ENCODE assay signal across 2 cellular contexts in genomic region chr7:131042269-131043160, GRCh38.
TF ChIP-seq lines count a peak whose summit lies in the region.

No MANE protein-coding gene starts in this region.

TF ChIP-seq in K562, 482 proteins besides CTCF, POLR2A, EP300 and RAD21 (continued from another document and continues in another):
- TF ChIP-seq ZNF224 (CRISPR knock-in tag; IDR thresholded peaks at IDR 0.05) (no peak), ETS2 (tag; IDR thresholded peaks at IDR 0.05; ENCODE audit: borderline replicate concordance, poor library complexity, severe bottlenecking) (no peak), XRCC4 (IDR thresholded peaks at IDR 0.05; ENCODE audit: extremely low read depth, insufficient read depth, insufficient read length) (no peak), MED1 (CRISPR knock-in tag; IDR thresholded peaks at IDR 0.05; ENCODE audit: borderline replicate concordance) (no peak), ZNF584 (CRISPR knock-in tag; IDR thresholded peaks at IDR 0.05; ENCODE audit: low read depth) (no peak), ZNF696 (CRISPR knock-in tag; conservative IDR thresholded peaks at IDR 0.05) (no peak), ZC3H11A (IDR thresholded peaks at IDR 0.05; ENCODE audit: low read depth, low read length) (no peak), TRIM28 (IDR thresholded peaks at IDR 0.05) (no peak), ARHGAP35 (IDR thresholded peaks at IDR 0.05; ENCODE audit: partially characterized antibody) (no peak), ZNF12 (CRISPR knock-in tag; IDR thresholded peaks at IDR 0.05) (no peak), MAFF (IDR thresholded peaks at IDR 0.05; ENCODE audit: low read length) (0 out of 2 replicates have a peak, but pooled peaks have one; percentile 19), BRF2 (IDR thresholded peaks at IDR 0.05; ENCODE audit: borderline replicate concordance, insufficient read depth, insufficient read length) (no peak), ZNF324 (CRISPR knock-in tag; IDR thresholded peaks at IDR 0.05) (no peak), NFIC (IDR thresholded peaks at IDR 0.05) (peak; percentile 50), C11orf30 (IDR thresholded peaks at IDR 0.05; ENCODE audit: low read depth) (peak; percentile 64), ADNP (tag; IDR thresholded peaks at IDR 0.05) (no peak), ZNF507 (tag; conservative IDR thresholded peaks at IDR 0.05) (no peak), SMAD1 (IDR thresholded peaks at IDR 0.05; ENCODE audit: low read depth, low read length, partially characterized antibody) (no peak), TAF15 (IDR thresholded peaks at IDR 0.05; ENCODE audit: low read depth, low read length) (no peak), YY1 (IDR thresholded peaks at IDR 0.05; ENCODE audit: borderline replicate concordance in 1 of 3, control insufficient read depth in 1 of 3, extremely low read depth in 1 of 3, insufficient read depth in 3 of 3, insufficient read length in 1 of 3, insufficient replicate concordance in 2 of 3, low read depth in 1 of 3, low read length in 2 of 3) (peak in 1 of 3 experiments; percentile 27), FOXP1 (CRISPR knock-in tag; IDR thresholded peaks at IDR 0.05) (no peak), FOXK2 (conservative IDR thresholded peaks at IDR 0.05 in 1 of 2, IDR thresholded peaks at IDR 0.05 in 1 of 2; ENCODE audit: low read depth in 2 of 2) (no peak), SIX5 (IDR thresholded peaks at IDR 0.05; ENCODE audit: borderline replicate concordance in 1 of 2, insufficient read depth in 1 of 2, low read depth in 1 of 2, low read length in 2 of 2) (no peak), HNRNPK (IDR thresholded peaks at IDR 0.05; ENCODE audit: low read depth, low read length, poor library complexity, severe bottlenecking) (no peak)
- TF ChIP-seq, protein P1, sequence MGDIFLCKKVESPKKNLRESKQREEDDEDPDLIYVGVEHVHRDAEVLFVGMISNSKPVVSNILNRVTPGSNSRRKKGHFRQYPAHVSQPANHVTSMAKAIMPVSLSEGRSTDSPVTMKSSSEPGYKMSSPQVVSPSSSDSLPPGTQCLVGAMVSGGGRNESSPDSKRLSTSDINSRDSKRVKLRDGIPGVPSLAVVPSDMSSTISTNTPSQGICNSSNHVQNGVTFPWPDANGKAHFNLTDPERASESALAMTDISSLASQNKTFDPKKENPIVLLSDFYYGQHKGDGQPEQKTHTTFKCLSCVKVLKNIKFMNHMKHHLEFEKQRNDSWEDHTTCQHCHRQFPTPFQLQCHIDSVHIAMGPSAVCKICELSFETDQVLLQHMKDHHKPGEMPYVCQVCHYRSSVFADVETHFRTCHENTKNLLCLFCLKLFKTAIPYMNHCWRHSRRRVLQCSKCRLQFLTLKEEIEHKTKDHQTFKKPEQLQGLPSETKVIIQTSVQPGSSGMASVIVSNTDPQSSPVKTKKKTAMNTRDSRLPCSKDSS (IDR thresholded peaks at IDR 0.05; ENCODE audit: low read depth, partially characterized antibody), result no peak
- TF ChIP-seq, protein P2, sequence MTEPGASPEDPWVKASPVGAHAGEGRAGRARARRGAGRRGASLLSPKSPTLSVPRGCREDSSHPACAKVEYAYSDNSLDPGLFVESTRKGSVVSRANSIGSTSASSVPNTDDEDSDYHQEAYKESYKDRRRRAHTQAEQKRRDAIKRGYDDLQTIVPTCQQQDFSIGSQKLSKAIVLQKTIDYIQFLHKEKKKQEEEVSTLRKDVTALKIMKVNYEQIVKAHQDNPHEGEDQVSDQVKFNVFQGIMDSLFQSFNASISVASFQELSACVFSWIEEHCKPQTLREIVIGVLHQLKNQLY (CRISPR knock-in tag; conservative IDR thresholded peaks at IDR 0.05), result no peak
- TF ChIP-seq, protein P3, sequence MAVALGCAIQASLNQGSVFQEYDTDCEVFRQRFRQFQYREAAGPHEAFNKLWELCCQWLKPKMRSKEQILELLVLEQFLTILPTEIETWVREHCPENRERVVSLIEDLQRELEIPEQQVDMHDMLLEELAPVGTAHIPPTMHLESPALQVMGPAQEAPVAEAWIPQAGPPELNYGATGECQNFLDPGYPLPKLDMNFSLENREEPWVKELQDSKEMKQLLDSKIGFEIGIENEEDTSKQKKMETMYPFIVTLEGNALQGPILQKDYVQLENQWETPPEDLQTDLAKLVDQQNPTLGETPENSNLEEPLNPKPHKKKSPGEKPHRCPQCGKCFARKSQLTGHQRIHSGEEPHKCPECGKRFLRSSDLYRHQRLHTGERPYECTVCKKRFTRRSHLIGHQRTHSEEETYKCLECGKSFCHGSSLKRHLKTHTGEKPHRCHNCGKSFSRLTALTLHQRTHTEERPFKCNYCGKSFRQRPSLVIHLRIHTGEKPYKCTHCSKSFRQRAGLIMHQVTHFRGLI (CRISPR knock-in tag; IDR thresholded peaks at IDR 0.05), result no peak
- TF ChIP-seq, protein P4, sequence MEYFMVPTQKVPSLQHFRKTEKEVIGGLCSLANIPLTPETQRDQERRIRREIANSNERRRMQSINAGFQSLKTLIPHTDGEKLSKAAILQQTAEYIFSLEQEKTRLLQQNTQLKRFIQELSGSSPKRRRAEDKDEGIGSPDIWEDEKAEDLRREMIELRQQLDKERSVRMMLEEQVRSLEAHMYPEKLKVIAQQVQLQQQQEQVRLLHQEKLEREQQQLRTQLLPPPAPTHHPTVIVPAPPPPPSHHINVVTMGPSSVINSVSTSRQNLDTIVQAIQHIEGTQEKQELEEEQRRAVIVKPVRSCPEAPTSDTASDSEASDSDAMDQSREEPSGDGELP (CRISPR knock-in tag; IDR thresholded peaks at IDR 0.05; ENCODE audit: borderline replicate concordance), result no peak
- TF ChIP-seq, protein P5, sequence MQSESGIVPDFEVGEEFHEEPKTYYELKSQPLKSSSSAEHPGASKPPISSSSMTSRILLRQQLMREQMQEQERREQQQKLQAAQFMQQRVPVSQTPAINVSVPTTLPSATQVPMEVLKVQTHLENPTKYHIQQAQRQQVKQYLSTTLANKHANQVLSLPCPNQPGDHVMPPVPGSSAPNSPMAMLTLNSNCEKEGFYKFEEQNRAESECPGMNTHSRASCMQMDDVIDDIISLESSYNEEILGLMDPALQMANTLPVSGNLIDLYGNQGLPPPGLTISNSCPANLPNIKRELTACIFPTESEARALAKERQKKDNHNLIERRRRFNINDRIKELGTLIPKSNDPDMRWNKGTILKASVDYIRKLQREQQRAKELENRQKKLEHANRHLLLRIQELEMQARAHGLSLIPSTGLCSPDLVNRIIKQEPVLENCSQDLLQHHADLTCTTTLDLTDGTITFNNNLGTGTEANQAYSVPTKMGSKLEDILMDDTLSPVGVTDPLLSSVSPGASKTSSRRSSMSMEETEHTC (IDR thresholded peaks at IDR 0.05), result no peak

TF ChIP-seq in SK-N-SH treated with all-trans-retinoic acid at 6 μM for 48 hours, 23 proteins besides CTCF, POLR2A, EP300 and RAD21 (continued from another document):
- TF ChIP-seq POU6F1 (CRISPR knock-in tag; IDR thresholded peaks at IDR 0.05; ENCODE audit: borderline replicate concordance, low read depth), result no peak
- TF ChIP-seq ZC3H10 (CRISPR knock-in tag; IDR thresholded peaks at IDR 0.05), result no peak
- no peak for TF ChIP-seq ZNF565 (CRISPR knock-in tag; conservative IDR thresholded peaks at IDR 0.05; ENCODE audit: low read depth)
- TF ChIP-seq PATZ1 (CRISPR knock-in tag; IDR thresholded peaks at IDR 0.05; ENCODE audit: borderline replicate concordance), result no peak
- no peak for TF ChIP-seq ISL1 (CRISPR knock-in tag; IDR thresholded peaks at IDR 0.05)
- TF ChIP-seq SNAI2 (CRISPR knock-in tag; IDR thresholded peaks at IDR 0.05), result no peak
- TF ChIP-seq, protein P6, sequence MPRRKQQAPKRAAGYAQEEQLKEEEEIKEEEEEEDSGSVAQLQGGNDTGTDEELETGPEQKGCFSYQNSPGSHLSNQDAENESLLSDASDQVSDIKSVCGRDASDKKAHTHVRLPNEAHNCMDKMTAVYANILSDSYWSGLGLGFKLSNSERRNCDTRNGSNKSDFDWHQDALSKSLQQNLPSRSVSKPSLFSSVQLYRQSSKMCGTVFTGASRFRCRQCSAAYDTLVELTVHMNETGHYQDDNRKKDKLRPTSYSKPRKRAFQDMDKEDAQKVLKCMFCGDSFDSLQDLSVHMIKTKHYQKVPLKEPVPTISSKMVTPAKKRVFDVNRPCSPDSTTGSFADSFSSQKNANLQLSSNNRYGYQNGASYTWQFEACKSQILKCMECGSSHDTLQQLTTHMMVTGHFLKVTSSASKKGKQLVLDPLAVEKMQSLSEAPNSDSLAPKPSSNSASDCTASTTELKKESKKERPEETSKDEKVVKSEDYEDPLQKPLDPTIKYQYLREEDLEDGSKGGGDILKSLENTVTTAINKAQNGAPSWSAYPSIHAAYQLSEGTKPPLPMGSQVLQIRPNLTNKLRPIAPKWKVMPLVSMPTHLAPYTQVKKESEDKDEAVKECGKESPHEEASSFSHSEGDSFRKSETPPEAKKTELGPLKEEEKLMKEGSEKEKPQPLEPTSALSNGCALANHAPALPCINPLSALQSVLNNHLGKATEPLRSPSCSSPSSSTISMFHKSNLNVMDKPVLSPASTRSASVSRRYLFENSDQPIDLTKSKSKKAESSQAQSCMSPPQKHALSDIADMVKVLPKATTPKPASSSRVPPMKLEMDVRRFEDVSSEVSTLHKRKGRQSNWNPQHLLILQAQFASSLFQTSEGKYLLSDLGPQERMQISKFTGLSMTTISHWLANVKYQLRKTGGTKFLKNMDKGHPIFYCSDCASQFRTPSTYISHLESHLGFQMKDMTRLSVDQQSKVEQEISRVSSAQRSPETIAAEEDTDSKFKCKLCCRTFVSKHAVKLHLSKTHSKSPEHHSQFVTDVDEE (CRISPR knock-in tag; IDR thresholded peaks at IDR 0.05), result no peak
- no peak for TF ChIP-seq RARB (CRISPR knock-in tag; IDR thresholded peaks at IDR 0.05)
- TF ChIP-seq TCF4 (CRISPR knock-in tag; IDR thresholded peaks at IDR 0.05; ENCODE audit: borderline replicate concordance), result no peak
- TF ChIP-seq BACH2 (CRISPR knock-in tag; IDR thresholded peaks at IDR 0.05; ENCODE audit: borderline replicate concordance), result no peak
- no peak for TF ChIP-seq ZNF8 (CRISPR knock-in tag; IDR thresholded peaks at IDR 0.05)
